In genomic region chr7:122383934-122384333, GRCh38 we compare ENCODE assay signal across 10 cellular contexts.
DNase-seq lines count a peak whose midpoint lies in the region; ATAC-seq and TF ChIP-seq lines count a peak whose summit lies in the region.
"Had no signal": no experiment of that assay in that cellular context is flagged by ENCODE, and none has a peak within 500 bp of the region (broad histone marks: within the 10 kb centered on the region; RNA-seq: fewer than 3 reads in every experiment).

No MANE protein-coding gene starts in this region.

- H3K36me3 ChIP-seq in WERI-Rb-1, result no peaks in the 10 kb centered on the region
- no peaks in the 10 kb centered on the region for H3K36me3 ChIP-seq in Karpas-422 (ENCODE audit: insufficient read depth, low read length)
- no peaks in the 10 kb centered on the region for H3K36me3 ChIP-seq in transverse colon

- TF ChIP-seq CTCF in WERI-Rb-1 (IDR thresholded peaks at IDR 0.05; ENCODE audit: low read depth, low read length), result no peak
- no peak for TF ChIP-seq CTCF in transverse colon (IDR thresholded peaks at IDR 0.05)

- no peaks in the 10 kb centered on the region for H3K79me2 ChIP-seq in Karpas-422 (ENCODE audit: low read length)

- intact Hi-C loops in cardiac septum (cut with DNase I) (no loop called here), transverse colon (cut with DNase I; ENCODE audit: low total_unique reads) (no loop called here)

- WGBS in transverse colon (ENCODE audit: low coverage in 1 of 2), 2 donors, result 56 to 100% methylated on average over 1 to 3 of the region's 3 CpGs

- H3K9me3 ChIP-seq in WERI-Rb-1 (ENCODE audit: severe bottlenecking) (no peaks in the 10 kb centered on the region), Karpas-422 (ENCODE audit: low read length) (no peaks in the 10 kb centered on the region), transverse colon (no peaks in the 10 kb centered on the region)

- no peak overlapping the region for H3K9ac ChIP-seq in Karpas-422 (ENCODE audit: low read length)

- H2AFZ ChIP-seq in Karpas-422 (ENCODE audit: low read length), result no peak overlapping the region

- H3K4me1 ChIP-seq in Karpas-422 (ENCODE audit: low read length), result no peaks in the 10 kb centered on the region
- H3K4me1 ChIP-seq in transverse colon, result no peaks in the 10 kb centered on the region

- H3K27ac ChIP-seq in WERI-Rb-1, result no peak overlapping the region
- no peak overlapping the region for H3K27ac ChIP-seq in Karpas-422 (ENCODE audit: low read length)
- H3K27ac ChIP-seq in transverse colon, result no peak overlapping the region

- TF ChIP-seq POLR2A in transverse colon (IDR thresholded peaks at IDR 0.05), result no peak

- H3K27me3 ChIP-seq in WERI-Rb-1 (ENCODE audit: insufficient read depth, low read depth, severe bottlenecking), result no peaks in the 10 kb centered on the region
- H3K27me3 ChIP-seq in Karpas-422 (ENCODE audit: low read length), result no peaks in the 10 kb centered on the region
- H3K27me3 ChIP-seq in transverse colon, result no peaks in the 10 kb centered on the region

- H3K4me3 ChIP-seq in WERI-Rb-1 (ENCODE audit: low read depth, low read length) (no peak overlapping the region), Karpas-422 (ENCODE audit: low read length) (no peak overlapping the region), transverse colon (no peak overlapping the region)

- ATAC-seq in GM18867 (IDR thresholded peaks at IDR 0.05; ENCODE audit: unreplicated experiment) (peak; percentile 95), GM21717 (IDR thresholded peaks at IDR 0.05; ENCODE audit: unreplicated experiment) (peak; percentile 89), HG03280 (IDR thresholded peaks at IDR 0.05; ENCODE audit: unreplicated experiment) (peak; percentile 84)

- H3K4me2 ChIP-seq in Karpas-422 (ENCODE audit: low read depth, low read length, poor library complexity, severe bottlenecking), result no peak overlapping the region

- H4K20me1 ChIP-seq in Karpas-422 (ENCODE audit: insufficient read depth, low read depth, low read length), result no peaks in the 10 kb centered on the region

- peak; percentile 43 for DNase-seq in WERI-Rb-1
- no peak for DNase-seq in cardiac septum (ENCODE audit: low spot score)
- no peak for DNase-seq in activated CD8-positive, alpha-beta memory T cell treated with anti-CD3 and anti-CD28 coated beads, Interleukin-2, amount 50 U/mL, for 48 hours
- no peak for DNase-seq in Karpas-422
- DNase-seq in transverse colon, result no peak
- DNase-seq: COR-L47, NCI-H1105 had no signal

- no peak for TF ChIP-seq EP300 in transverse colon (IDR thresholded peaks at IDR 0.05; ENCODE audit: low read depth)

- in situ Hi-C loops in transverse colon (cut with MboI; ENCODE audit: low pct_ligation_motif_present in 1 of 4, low pct_unique_long_range_greater_than_20kb in 1 of 4, low sequenced_read_pairs in 3 of 4), result no loop called here

- no peaks in the 10 kb centered on the region for H3K9me2 ChIP-seq in Karpas-422 (replicated peaks; ENCODE audit: insufficient read depth, low read length)
